In genomic region chr6:42375905-42376304, GRCh38 we compare ENCODE assay signal across 27 cellular contexts.
DNase-seq lines count a peak whose midpoint lies in the region; ATAC-seq, FAIRE-seq and TF ChIP-seq lines count a peak whose summit lies in the region.
"Had no signal": no experiment of that assay in that cellular context is flagged by ENCODE, and none has a peak within 500 bp of the region (broad histone marks: within the 10 kb centered on the region; RNA-seq: fewer than 3 reads in every experiment).

No MANE protein-coding gene starts in this region.

- H3K27me3 Mint-ChIP-seq in brain = no peaks in the 10 kb centered on the region

- peaks cover 87 to 88% of the 10 kb centered on the region in 2 experiments for H3K4me1 ChIP-seq in neutrophil (ENCODE audit: control insufficient read depth in 1 of 2, insufficient read depth in 1 of 2, low read depth in 1 of 2, low read length in 1 of 2)
- H3K4me1 ChIP-seq: ascending aorta, BE2C, right atrium auricular region, upper lobe of right lung had no signal

- H3K27ac ChIP-seq in neutrophil = peak overlapping the region; percentile 97
- H3K27ac ChIP-seq: ascending aorta, cardiac muscle cell, coronary artery, right atrium auricular region, SK-N-MC, upper lobe of right lung had no signal

- no peak for TF ChIP-seq POLR2A in GM12892 (IDR thresholded peaks at IDR 0.05; ENCODE audit: low read depth, low read length)

- peak; percentile 46 for FAIRE-seq in GM12892 (lab: Jason Lieb, UNC)
- FAIRE-seq: small intestine had no signal

- no peak overlapping the region for H3K4me3 ChIP-seq in neutrophil (ENCODE audit: low read depth in 1 of 2, low read length in 1 of 2)
- H3K4me3 ChIP-seq: ascending aorta, cardiac muscle cell, coronary artery, GM23338, right atrium auricular region, SK-N-MC, upper lobe of right lung had no signal

- H3K4me3 Mint-ChIP-seq in brain = no peak overlapping the region
- H3K4me3 Mint-ChIP-seq: GM23338; T-helper 1 cell treated with Interleukin-12 subunit alpha and Interleukin-12 subunit beta and Interleukin-4 antibody, amounts not matched to agents 30 μg/mL and 1 μg/mL, for 36 hours had no signal

- DNase-seq in activated effector memory CD4-positive, alpha-beta T cell treated with anti-CD3 and anti-CD28 coated beads, Interleukin-2, amount 50 U/mL, for 16 hours = peak; percentile 33
- DNase-seq in activated effector memory CD4-positive, alpha-beta T cell treated with Interleukin-2 at 50 U/mL for 16 hours = no peak
- DNase-seq in GM12892 (ENCODE audit: insufficient read length) = no peak
- DNase-seq in foreskin melanocyte = no peak
- no peak for DNase-seq in NCI-H2107 treated with DMSO at 0.1 percent for 48 hours (lab: John Stamatoyannopoulos, UW; ENCODE audit: unreplicated experiment)
- DNase-seq: activated CD4-positive, alpha-beta T cell treated with anti-CD3 and anti-CD28 coated beads for 1 hour; BE2C; DMS79; effector memory CD4-positive, alpha-beta T cell; erythroblast; GF-D8; NCI-H2029; NK-92 treated with Interleukin-12 subunit alpha and Interleukin-12 subunit beta, amount 100 ng/mL, for 24 hours; PC-3; small intestine; stimulated activated naive CD8-positive, alpha-beta T cell treated with anti-CD3 and anti-CD28 coated beads, Interleukin-15, Interleukin-2, amounts not matched to agents 100 U/mL and 50 U/mL, for 24 hours; upper lobe of right lung had no signal

- H3K36me3 Mint-ChIP-seq in brain = peaks cover 26% of the 10 kb centered on the region

- H3K27me3 ChIP-seq in neutrophil = no peaks in the 10 kb centered on the region
- H3K27me3 ChIP-seq: ascending aorta, BE2C, cardiac muscle cell, right atrium auricular region, upper lobe of right lung had no signal

- ATAC-seq in GM21723 (IDR thresholded peaks at IDR 0.05; ENCODE audit: unreplicated experiment) = no peak
- ATAC-seq: GM23338; PC-3; stimulated activated naive CD8-positive, alpha-beta T cell treated with anti-CD3 and anti-CD28 coated beads, Interleukin-15, Interleukin-2, amounts not matched to agents 100 U/mL and 50 U/mL, for 24 hours; upper lobe of right lung had no signal

- peak overlapping the region in 3 of 5 experiments; percentile 48 to 66 (median 60) for H3K27ac Mint-ChIP-seq in brain
- H3K27ac Mint-ChIP-seq: GM23338 had no signal

- H3K36me3 ChIP-seq in neutrophil = no peaks in the 10 kb centered on the region
- H3K36me3 ChIP-seq: ascending aorta, BE2C, cardiac muscle cell, right atrium auricular region, upper lobe of right lung had no signal

- peaks cover 4% of the 10 kb centered on the region for H3K4me1 Mint-ChIP-seq in brain

- no peaks in the 10 kb centered on the region for H3K9me3 ChIP-seq in neutrophil
- H3K9me3 ChIP-seq: ascending aorta, BE2C, right atrium auricular region, upper lobe of right lung had no signal

- TF ChIP-seq CTCF in brain (conservative IDR thresholded peaks at IDR 0.05) (no peak), neutrophil (IDR thresholded peaks at IDR 0.05) (no peak)

- no peaks in the 10 kb centered on the region for H3K9me3 Mint-ChIP-seq in brain
- H3K9me3 Mint-ChIP-seq: GM23338; T-helper 1 cell treated with Interleukin-12 subunit alpha and Interleukin-12 subunit beta and Interleukin-4 antibody, amounts not matched to agents 30 μg/mL and 1 μg/mL, for 36 hours had no signal
